Comparison of ENCODE assay signal across 14 cellular contexts in genomic region chr10:46270086-46270811, GRCh38. TPM values are rescaled to one million over a fixed set of nuclear protein-coding genes. Genes with fewer than 3 reads are reported as not detected.
A peak's percentile ranks its signal among the peaks of the same experiment; 100 is the strongest.
DNase-seq lines count a peak whose midpoint lies in the region; ATAC-seq and TF ChIP-seq lines count a peak whose summit lies in the region.
"Had no signal": no experiment of that assay in that cellular context is flagged by ENCODE, and none has a peak within 500 bp of the region (broad histone marks: within the 10 kb centered on the region; RNA-seq: fewer than 3 reads in every experiment).

No MANE protein-coding gene starts in this region.

- H3K9me3 ChIP-seq in BLaER1 (no peaks in the 10 kb centered on the region), left lung (no peaks in the 10 kb centered on the region)
- H3K9me3 ChIP-seq in CD8-positive, alpha-beta memory T cell (ENCODE audit: low read length): no peaks in the 10 kb centered on the region
- H3K9me3 ChIP-seq: BE2C, transverse colon had no signal

- H3K4me1 Mint-ChIP-seq in CD8-positive, alpha-beta memory T cell: peaks cover 47 to 58% (median 50%) of the 10 kb centered on the region in 3 donors

- ATAC-seq in GM19467 (IDR thresholded peaks at IDR 0.05; ENCODE audit: unreplicated experiment) (no peak), left lung (no peak), GM21360 (IDR thresholded peaks at IDR 0.05; ENCODE audit: unreplicated experiment) (no peak)

- peaks cover 0 to 6% (median 1%) of the 10 kb centered on the region in 3 donors for H3K36me3 Mint-ChIP-seq in CD8-positive, alpha-beta memory T cell

- peak overlapping the region; percentile 98 for H3K4me2 ChIP-seq in BLaER1

- no peak for TF ChIP-seq CTCF in left lung (IDR thresholded peaks at IDR 0.05)

- H3K4me1 ChIP-seq in BLaER1 (peaks cover 71% of the 10 kb centered on the region), left lung (no peaks in the 10 kb centered on the region)
- peaks cover 55% of the 10 kb centered on the region for H3K4me1 ChIP-seq in CD8-positive, alpha-beta memory T cell (ENCODE audit: insufficient read depth, low read length)
- H3K4me1 ChIP-seq: BE2C, transverse colon had no signal

- H3K4me3 ChIP-seq in BLaER1 (peak overlapping the region; percentile 64), left lung (no peak overlapping the region)
- H3K4me3 ChIP-seq in CD8-positive, alpha-beta memory T cell (ENCODE audit: low read length): no peak overlapping the region
- H3K4me3 ChIP-seq: transverse colon had no signal

- intact Hi-C loops in left lung (cut with DNase I): no loop called here

- peak overlapping the region in 5 of 8 donors; percentile 37 to 83 (median 81) for H3K27ac Mint-ChIP-seq in CD8-positive, alpha-beta memory T cell

- no peaks in the 10 kb centered on the region for H3K27me3 Mint-ChIP-seq in CD8-positive, alpha-beta memory T cell

- POLR2A ChIA-PET in CD8-positive, alpha-beta memory T cell (lab: Charles Lee): interaction anchor here (2.3 kb wide), 1 partner anchor 14 kb away, joined by 12 read pairs; no protein-coding TSS in a partner anchor

- H3K36me3 ChIP-seq in BLaER1 (no peaks in the 10 kb centered on the region), left lung (no peaks in the 10 kb centered on the region)
- no peaks in the 10 kb centered on the region for H3K36me3 ChIP-seq in CD8-positive, alpha-beta memory T cell (ENCODE audit: insufficient read depth, low read length)
- H3K36me3 ChIP-seq: BE2C, transverse colon had no signal

- H3K27ac ChIP-seq in BLaER1 (peak overlapping the region; percentile 91), left lung (no peak overlapping the region)
- H3K27ac ChIP-seq in CD8-positive, alpha-beta memory T cell (ENCODE audit: low read depth, low read length): peak overlapping the region; percentile 32
- H3K27ac ChIP-seq: epithelial cell of prostate had no signal

- peak overlapping the region; percentile 70 for H3K9ac ChIP-seq in BLaER1

- peak overlapping the region in 2 of 7 donors; percentile 17 to 85 for H3K4me3 Mint-ChIP-seq in CD8-positive, alpha-beta memory T cell

- no peaks in the 10 kb centered on the region for H3K9me3 Mint-ChIP-seq in CD8-positive, alpha-beta memory T cell

- DNase-seq in CD8-positive, alpha-beta memory T cell: no peak
- peak; percentile 50 for DNase-seq in activated CD8-positive, alpha-beta memory T cell treated with anti-CD3 and anti-CD28 coated beads, Interleukin-2, amount 50 U/mL, for 48 hours
- DNase-seq in mucosa of gallbladder (ENCODE audit: low spot score) (peak; percentile 6), left lung (no peak)
- DNase-seq: aorta, BE2C, NCI-H1105, transverse colon had no signal

- peaks cover 8% of the 10 kb centered on the region for H4K20me1 ChIP-seq in BLaER1

- CTCF ChIA-PET in CD8-positive, alpha-beta memory T cell (lab: Charles Lee): interaction anchor here (1.4 to 2.0 kb wide), 2 partner anchors 11 to 14 kb away, joined by 3 to 7 read pairs; no protein-coding TSS in a partner anchor

- H3K27me3 ChIP-seq in BLaER1 (no peaks in the 10 kb centered on the region), left lung (no peaks in the 10 kb centered on the region)
- H3K27me3 ChIP-seq in CD8-positive, alpha-beta memory T cell (ENCODE audit: insufficient read depth, low read length, poor library complexity, severe bottlenecking): no peaks in the 10 kb centered on the region
- H3K27me3 ChIP-seq: BE2C, transverse colon had no signal

RNA-seq across cellular contexts. Expression of gene ANTXRL, which starts 16.5 kb away (rescaled TPM):
- not detected for total RNA-seq in CD8-positive, alpha-beta memory T cell
- polyA plus RNA-seq in CD8-positive, alpha-beta memory T cell: not detected
- total RNA-seq in mucosa of gallbladder (not detected), left lung (not detected)
- total RNA-seq: H4, transverse colon had no signal
- polyA plus RNA-seq: aorta, neural cell had no signal

Comparison
In these comparisons a context has a peak if more than half of its experiments do, and no peak if none do; other contexts are left out.
1. H3K27ac ChIP-seq: peak in BLaER1 (single experiment) and CD8-positive, alpha-beta memory T cell (single experiment); none in left lung (0 of 2).
2. DNase-seq: peak in activated CD8-positive, alpha-beta memory T cell treated with anti-CD3 and anti-CD28 coated beads, Interleukin-2, amount 50 U/mL, for 48 hours (single experiment) and mucosa of gallbladder (single experiment); none in CD8-positive, alpha-beta memory T cell (0 of 5) and left lung (0 of 2).